Comparison of ENCODE assay signal across 29 cellular contexts in the genomic region with DNA sequence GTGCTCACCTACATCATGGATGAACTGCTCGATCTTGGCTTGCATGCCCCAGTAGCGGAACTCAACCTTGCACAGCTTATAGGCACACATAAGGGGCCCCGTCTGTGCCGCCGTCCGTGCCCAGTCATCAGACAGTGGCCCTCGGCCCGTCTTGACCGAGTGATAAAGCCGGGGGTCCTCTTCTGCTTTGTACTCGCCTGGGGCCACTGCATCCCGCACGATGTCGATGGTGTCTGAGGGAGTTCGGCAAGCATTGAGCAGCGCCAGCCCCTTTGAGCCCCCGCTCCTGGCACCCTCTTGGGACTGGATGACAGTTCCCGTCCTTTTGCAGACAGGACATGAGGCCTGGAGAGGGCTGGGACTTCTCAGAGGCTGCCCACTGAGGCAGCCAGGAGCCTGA. TPM values are rescaled to one million over a fixed set of nuclear protein-coding genes. Genes with fewer than 3 reads are reported as not detected.
"Had no signal": no experiment of that assay in that cellular context is flagged by ENCODE, and none has a peak within 500 bp of the region (broad histone marks: within the 10 kb centered on the region; RNA-seq: fewer than 3 reads in every experiment).

No MANE protein-coding gene starts in this region.

- H3K27me3 Mint-ChIP-seq: activated CD4-positive, alpha-beta T cell treated with anti-CD3 and anti-CD28 coated beads, Interleukin-2, amount 10 ng/mL, durations not matched to agents 24 days and 14 days; activated naive CD4-positive, alpha-beta T cell treated with anti-CD3 and anti-CD28 coated beads, Interleukin-2, amount 10 ng/mL, durations not matched to agents 7 days and 5 days; activated naive CD8-positive, alpha-beta T cell; activated naive CD8-positive, alpha-beta T cell treated with anti-CD3 and anti-CD28 coated beads, Interleukin-2, amount 50 U/mL, for 24 hours had no signal

- H3K4me3 ChIP-seq: MG63, PC-9 had no signal

- H3K4me3 Mint-ChIP-seq: activated CD8-positive, alpha-beta T cell treated with anti-CD3 and anti-CD28 coated beads, Interleukin-2, amount 10 ng/mL, durations not matched to agents 7 days and 5 days; activated naive CD4-positive, alpha-beta T cell treated with anti-CD3 and anti-CD28 coated beads, Interleukin-2, amount 10 ng/mL, durations not matched to agents 7 days and 5 days; activated naive CD8-positive, alpha-beta T cell; activated naive CD8-positive, alpha-beta T cell treated with anti-CD3 and anti-CD28 coated beads, Interleukin-2, amount 50 U/mL, for 24 hours; T-helper 2 cell treated with Interferon-gamma antibody and Interleukin-4, amounts not matched to agents 5 μg/mL and 100 μg/mL, for 36 hours had no signal

- H3K9me3 Mint-ChIP-seq: activated naive CD4-positive, alpha-beta T cell treated with anti-CD3 and anti-CD28 coated beads, Interleukin-2, amount 10 ng/mL, durations not matched to agents 7 days and 5 days; activated naive CD8-positive, alpha-beta T cell treated with anti-CD3 and anti-CD28 coated beads, Interleukin-2, amount 50 U/mL, for 24 hours; activated T-helper 2 cell treated with anti-CD3 and anti-CD28 coated beads, Interferon-gamma antibody, Interleukin-2, Interleukin-4, amounts not matched to agents 10 μg/mL and 5 μg/mL and 100 μg/mL, durations not matched to agents 14 hours and 24 hours and 36 hours; T-helper 2 cell treated with Interferon-gamma antibody and Interleukin-4, amounts not matched to agents 5 μg/mL and 100 μg/mL, for 36 hours had no signal

- DNase-seq: activated CD4-positive, alpha-beta T cell treated with anti-CD3 and anti-CD28 coated beads, Interleukin-2, amount 50 U/mL, for 48 hours; activated CD8-positive, alpha-beta T cell treated with anti-CD3 and anti-CD28 coated beads, Interleukin-2, amount 10 ng/mL, durations not matched to agents 7 days and 5 days; activated gamma-delta T cell treated with Interleukin-2 at 50 U/mL for 16 hours; activated naive CD4-positive, alpha-beta T cell treated with anti-CD3 and anti-CD28 coated beads, Interleukin-2, amount 10 ng/mL, durations not matched to agents 7 days and 5 days; activated naive CD8-positive, alpha-beta T cell treated with anti-CD3 and anti-CD28 coated beads, Interleukin-2, amount 50 U/mL, for 24 hours; anterior cingulate cortex; caudate nucleus; cerebellar nuclear complex; Kasumi-1; KG1; MG63; NCI-H1048; NCI-H1105 treated with DMSO at 0.1 percent for 48 hours; NCI-H1436; NCI-H1694; NCI-H1930; NCI-H2081 treated with DMSO at 0.1 percent for 48 hours; NCI-H510A; NCI-H526; NCI-H748 treated with DMSO at 0.1 percent for 48 hours; NK-92 treated with Interleukin-12 subunit alpha and Interleukin-12 subunit beta, amount 100 ng/mL, for 24 hours; PC-9; Right ventricle myocardium superior had no signal

- H3K27me3 ChIP-seq: MG63 had no signal

- H3K9me3 ChIP-seq: MG63 had no signal

- H3K27ac ChIP-seq: PC-9 had no signal

- H2AFZ ChIP-seq: PC-9 had no signal

- H3K4me2 ChIP-seq: PC-9 had no signal

- ATAC-seq: activated CD8-positive, alpha-beta T cell treated with anti-CD3 and anti-CD28 coated beads, Interleukin-2, amount 10 ng/mL, durations not matched to agents 7 days and 5 days; activated naive CD8-positive, alpha-beta T cell treated with anti-CD3 and anti-CD28 coated beads, Interleukin-2, amount 50 U/mL, for 24 hours had no signal

- H3K27ac Mint-ChIP-seq: activated CD8-positive, alpha-beta T cell treated with anti-CD3 and anti-CD28 coated beads, Interleukin-2, amount 10 ng/mL, durations not matched to agents 7 days and 5 days; activated naive CD4-positive, alpha-beta T cell treated with anti-CD3 and anti-CD28 coated beads, Interleukin-2, amount 10 ng/mL, durations not matched to agents 7 days and 5 days; activated naive CD8-positive, alpha-beta T cell treated with anti-CD3 and anti-CD28 coated beads, Interleukin-2, amount 50 U/mL, for 24 hours; activated T-helper 2 cell treated with anti-CD3 and anti-CD28 coated beads, Interferon-gamma antibody, Interleukin-2, Interleukin-4, amounts not matched to agents 10 μg/mL and 5 μg/mL and 100 μg/mL, durations not matched to agents 14 hours and 24 hours and 36 hours; T-helper 2 cell treated with Interferon-gamma antibody and Interleukin-4, amounts not matched to agents 5 μg/mL and 100 μg/mL, for 36 hours had no signal

RNA-seq across cellular contexts. Expression of a gene that starts 21.4 kb away (rescaled TPM):
- total RNA-seq: activated CD4-positive, alpha-beta T cell treated with anti-CD3 and anti-CD28 coated beads, Interleukin-2, amount 10 ng/mL, durations not matched to agents 24 days and 14 days; activated CD8-positive, alpha-beta T cell treated with anti-CD3 and anti-CD28 coated beads, Interleukin-2, amount 10 ng/mL, durations not matched to agents 7 days and 5 days; activated T-helper 2 cell treated with anti-CD3 and anti-CD28 coated beads, Interferon-gamma antibody, Interleukin-2, Interleukin-4, amounts not matched to agents 10 μg/mL and 5 μg/mL and 100 μg/mL, durations not matched to agents 14 hours and 24 hours and 36 hours; bronchial epithelial cell; PC-9; Right ventricle myocardium superior; T-helper 1 cell treated with Interleukin-12 subunit alpha and Interleukin-12 subunit beta and Interleukin-4 antibody, amounts not matched to agents 30 ng/mL and 1 ng/mL, for 36 hours had no signal
